ENCODE assay signal across 14 cellular contexts in the genomic region with DNA sequence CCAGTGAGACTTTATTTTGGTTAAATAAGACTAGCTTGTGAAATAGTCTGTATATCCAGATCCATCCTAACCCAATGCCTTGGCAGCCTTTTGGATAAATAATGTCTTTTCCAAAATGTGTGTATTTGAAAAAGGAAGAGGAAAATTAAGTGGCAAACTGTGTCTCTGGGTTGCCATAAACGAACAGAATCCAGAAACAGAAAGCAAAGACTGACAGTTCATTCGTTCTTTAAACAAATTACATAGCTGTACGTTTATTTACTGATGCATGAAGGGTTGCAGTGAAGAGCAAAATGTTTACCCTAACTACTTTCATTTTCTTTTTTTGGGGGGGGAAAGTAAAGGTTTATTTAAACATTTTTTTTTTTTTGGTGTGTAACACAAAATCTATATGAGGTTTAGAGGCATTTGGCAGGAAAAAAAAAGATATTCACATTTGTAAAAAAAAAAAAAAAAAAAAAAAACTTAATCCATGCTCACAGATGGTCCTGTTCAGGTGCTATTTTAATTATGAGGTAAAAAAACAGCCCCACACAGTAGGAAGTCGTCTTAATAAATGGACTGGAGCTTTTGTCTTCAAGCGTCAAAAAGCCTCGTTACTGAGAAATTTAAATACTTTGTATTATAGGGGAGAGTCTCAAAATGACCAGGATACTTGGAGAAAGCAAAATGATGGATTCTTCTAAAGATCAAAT.
DNase-seq lines count a peak whose midpoint lies in the region; ATAC-seq lines count a peak whose summit lies in the region.
"Had no signal": no experiment of that assay in that cellular context is flagged by ENCODE, and none has a peak within 500 bp of the region (broad histone marks: within the 10 kb centered on the region; RNA-seq: fewer than 3 reads in every experiment).

No MANE protein-coding gene starts in this region.

- no peak for DNase-seq in activated CD4-positive, alpha-beta T cell treated with anti-CD3 and anti-CD28 coated beads, Interleukin-2, amount 10 ng/mL, durations not matched to agents 24 days and 14 days
- no peak for DNase-seq in activated CD4-positive, alpha-beta T cell treated with anti-CD3 and anti-CD28 coated beads, Interleukin-2, amount 50 U/mL, for 48 hours
- peak; percentile 92 for DNase-seq in NCI-H69 (lab: John Stamatoyannopoulos, UW)
- DNase-seq in stimulated activated naive B cell treated with anti-CD40 and anti-IgM and Interleukin-4, amounts not matched to agents 10 μg/mL and 1 μg/mL and 100 μg/mL, for 72 hours, result no peak
- DNase-seq in activated CD4-positive, alpha-beta memory T cell treated with anti-CD3 and anti-CD28 coated beads for 36 hours, result no peak
- DNase-seq in epidermal melanocyte (ENCODE audit: insufficient read length, low spot score), result no peak
- DNase-seq: kidney, NCI-H1436, small intestine had no signal

- peaks cover 45% of the 10 kb centered on the region for H3K4me1 Mint-ChIP-seq in activated CD4-positive, alpha-beta T cell treated with anti-CD3 and anti-CD28 coated beads, Interleukin-2, amount 10 ng/mL, durations not matched to agents 24 days and 14 days
- peaks cover 13 to 26% of the 10 kb centered on the region in 2 donors for H3K4me1 Mint-ChIP-seq in stimulated activated naive B cell treated with anti-CD40 and anti-IgM and Interleukin-4, amounts not matched to agents 10 μg/mL and 1 μg/mL and 100 μg/mL, for 72 hours
- H3K4me1 Mint-ChIP-seq in activated CD4-positive, alpha-beta memory T cell treated with anti-CD3 and anti-CD28 coated beads for 36 hours (ENCODE audit: low read depth), result peaks cover 22% of the 10 kb centered on the region

- CTCF ChIA-PET in activated CD4-positive, alpha-beta memory T cell treated with anti-CD3 and anti-CD28 coated beads for 36 hours (lab: Charles Lee), result no interaction called here

- no peaks in the 10 kb centered on the region for H3K36me3 Mint-ChIP-seq in activated CD4-positive, alpha-beta T cell treated with anti-CD3 and anti-CD28 coated beads, Interleukin-2, amount 10 ng/mL, durations not matched to agents 24 days and 14 days (ENCODE audit: low read depth)
- peaks cover 0 to 5% of the 10 kb centered on the region in 2 donors for H3K36me3 Mint-ChIP-seq in stimulated activated naive B cell treated with anti-CD40 and anti-IgM and Interleukin-4, amounts not matched to agents 10 μg/mL and 1 μg/mL and 100 μg/mL, for 72 hours
- no peaks in the 10 kb centered on the region for H3K36me3 Mint-ChIP-seq in activated CD4-positive, alpha-beta memory T cell treated with anti-CD3 and anti-CD28 coated beads for 36 hours
- H3K36me3 Mint-ChIP-seq: brain had no signal

- H3K4me3 Mint-ChIP-seq in activated CD4-positive, alpha-beta T cell treated with anti-CD3 and anti-CD28 coated beads, Interleukin-2, amount 10 ng/mL, durations not matched to agents 24 days and 14 days, result peak overlapping the region; percentile 19
- H3K4me3 Mint-ChIP-seq in stimulated activated naive B cell treated with anti-CD40 and anti-IgM and Interleukin-4, amounts not matched to agents 10 μg/mL and 1 μg/mL and 100 μg/mL, for 72 hours, result peak overlapping the region in 1 of 2 donors; percentile 44
- H3K4me3 Mint-ChIP-seq in activated CD4-positive, alpha-beta memory T cell treated with anti-CD3 and anti-CD28 coated beads for 36 hours, result no peak overlapping the region
- H3K4me3 Mint-ChIP-seq: nephron had no signal

- no peak overlapping the region for H3K27ac Mint-ChIP-seq in activated CD4-positive, alpha-beta T cell treated with anti-CD3 and anti-CD28 coated beads, Interleukin-2, amount 10 ng/mL, durations not matched to agents 24 days and 14 days
- H3K27ac Mint-ChIP-seq in stimulated activated naive B cell treated with anti-CD40 and anti-IgM and Interleukin-4, amounts not matched to agents 10 μg/mL and 1 μg/mL and 100 μg/mL, for 72 hours, result peak overlapping the region; percentile 88
- H3K27ac Mint-ChIP-seq in activated CD4-positive, alpha-beta memory T cell treated with anti-CD3 and anti-CD28 coated beads for 36 hours, result no peak overlapping the region
- H3K27ac Mint-ChIP-seq: brain, nephron had no signal

- no peaks in the 10 kb centered on the region for H3K27me3 Mint-ChIP-seq in activated CD4-positive, alpha-beta T cell treated with anti-CD3 and anti-CD28 coated beads, Interleukin-2, amount 10 ng/mL, durations not matched to agents 24 days and 14 days
- H3K27me3 Mint-ChIP-seq in stimulated activated naive B cell treated with anti-CD40 and anti-IgM and Interleukin-4, amounts not matched to agents 10 μg/mL and 1 μg/mL and 100 μg/mL, for 72 hours, result no peaks in the 10 kb centered on the region
- H3K27me3 Mint-ChIP-seq in activated CD4-positive, alpha-beta memory T cell treated with anti-CD3 and anti-CD28 coated beads for 36 hours, result no peaks in the 10 kb centered on the region
- H3K27me3 Mint-ChIP-seq: brain had no signal

- POLR2A ChIA-PET in activated CD4-positive, alpha-beta memory T cell treated with anti-CD3 and anti-CD28 coated beads for 36 hours (lab: Charles Lee), result no interaction called here

- intact Hi-C loops in activated CD4-positive, alpha-beta T cell treated with anti-CD3 and anti-CD28 coated beads, Interleukin-2, amount 10 ng/mL, durations not matched to agents 24 days and 14 days (cut with micrococcal nuclease), result loop anchor here (5.0 to 10.0 kb wide), 3 partner anchors 38 to 975 kb away; partner anchors contain the start of gene IRX3
- intact Hi-C loops in activated CD4-positive, alpha-beta memory T cell treated with anti-CD3 and anti-CD28 coated beads for 36 hours (cut with micrococcal nuclease), result loop anchor here (10.0 kb wide), 1 partner anchor 335 kb away; the partner anchor contains the start of gene IRX3

- peaks cover 5% of the 10 kb centered on the region for H3K9me3 Mint-ChIP-seq in activated CD4-positive, alpha-beta T cell treated with anti-CD3 and anti-CD28 coated beads, Interleukin-2, amount 10 ng/mL, durations not matched to agents 24 days and 14 days
- no peaks in the 10 kb centered on the region for H3K9me3 Mint-ChIP-seq in stimulated activated naive B cell treated with anti-CD40 and anti-IgM and Interleukin-4, amounts not matched to agents 10 μg/mL and 1 μg/mL and 100 μg/mL, for 72 hours
- no peaks in the 10 kb centered on the region for H3K9me3 Mint-ChIP-seq in activated CD4-positive, alpha-beta memory T cell treated with anti-CD3 and anti-CD28 coated beads for 36 hours
- H3K9me3 Mint-ChIP-seq: brain, nephron had no signal

- ATAC-seq in HG02884 (IDR thresholded peaks at IDR 0.05; ENCODE audit: unreplicated experiment) (peak; percentile 45), HG03045 (IDR thresholded peaks at IDR 0.05; ENCODE audit: unreplicated experiment) (no peak)
- peak; percentile 42 to 55 for ATAC-seq in stimulated activated naive B cell treated with anti-CD40 and anti-IgM and Interleukin-4, amounts not matched to agents 10 μg/mL and 1 μg/mL and 100 μg/mL, for 72 hours (replicated peaks)
- ATAC-seq: Right ventricle myocardium inferior had no signal
